ENCODE assay signal across 1 cellular context in the genomic region with DNA sequence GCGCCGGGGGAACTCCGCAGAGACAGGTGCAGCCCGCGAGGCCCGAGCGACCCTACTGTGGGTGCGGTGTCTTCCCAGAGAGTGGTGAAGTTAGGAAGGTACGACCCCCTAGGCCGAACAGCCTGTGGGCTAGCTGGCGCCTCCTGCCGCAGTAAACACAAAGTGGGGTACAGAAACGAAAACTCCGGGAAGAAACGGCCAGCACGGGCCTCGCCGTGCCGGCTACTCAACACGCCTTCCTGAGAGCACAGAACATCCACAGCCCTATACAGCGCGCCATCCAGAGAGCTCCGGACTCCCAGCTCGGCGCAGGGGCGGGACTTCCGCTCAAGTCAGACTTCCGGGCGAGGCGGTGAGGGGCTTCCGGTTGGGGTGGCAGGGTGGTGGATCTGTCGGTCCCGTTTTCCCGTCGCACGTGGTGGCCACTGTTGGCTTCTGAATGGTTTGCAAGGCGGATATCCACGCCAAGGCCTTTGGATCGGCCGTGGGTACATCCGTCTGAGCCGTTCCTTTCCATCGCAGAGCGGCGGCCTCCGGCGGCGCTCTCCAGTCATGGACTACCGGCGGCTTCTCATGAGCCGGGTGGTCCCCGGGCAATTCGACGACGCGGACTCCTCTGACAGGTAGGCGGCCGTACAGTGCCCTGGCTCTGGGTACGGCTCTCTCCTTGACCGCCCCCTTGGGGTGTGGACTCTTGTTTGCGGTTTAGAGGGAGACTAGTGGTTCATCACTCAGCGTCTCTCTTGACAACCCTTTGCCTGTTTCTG.
TF ChIP-seq lines count a peak whose summit lies in the region.

Gene CAGE1 (minus strand): TSS at position 292 of the 767 bp plus-strand sequence. CDS start 2,569 bp downstream, outside the sequence.
Gene RIOK1 (plus strand): TSS at position 358 of the 767 bp plus-strand sequence. CDS start 195 bp downstream, at position 553.

TF ChIP-seq in HepG2, 621 proteins besides CTCF, POLR2A, EP300 and RAD21 (continued from another document and continues in another):
- TF ChIP-seq, protein P1, sequence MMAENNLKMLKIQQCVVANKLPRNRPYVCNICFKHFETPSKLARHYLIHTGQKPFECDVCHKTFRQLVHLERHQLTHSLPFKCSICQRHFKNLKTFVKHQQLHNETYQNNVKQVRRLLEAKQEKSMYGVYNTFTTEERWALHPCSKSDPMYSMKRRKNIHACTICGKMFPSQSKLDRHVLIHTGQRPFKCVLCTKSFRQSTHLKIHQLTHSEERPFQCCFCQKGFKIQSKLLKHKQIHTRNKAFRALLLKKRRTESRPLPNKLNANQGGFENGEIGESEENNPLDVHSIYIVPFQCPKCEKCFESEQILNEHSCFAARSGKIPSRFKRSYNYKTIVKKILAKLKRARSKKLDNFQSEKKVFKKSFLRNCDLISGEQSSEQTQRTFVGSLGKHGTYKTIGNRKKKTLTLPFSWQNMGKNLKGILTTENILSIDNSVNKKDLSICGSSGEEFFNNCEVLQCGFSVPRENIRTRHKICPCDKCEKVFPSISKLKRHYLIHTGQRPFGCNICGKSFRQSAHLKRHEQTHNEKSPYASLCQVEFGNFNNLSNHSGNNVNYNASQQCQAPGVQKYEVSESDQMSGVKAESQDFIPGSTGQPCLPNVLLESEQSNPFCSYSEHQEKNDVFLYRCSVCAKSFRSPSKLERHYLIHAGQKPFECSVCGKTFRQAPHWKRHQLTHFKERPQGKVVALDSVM (CRISPR knock-in tag; IDR thresholded peaks at IDR 0.05) = peak; percentile 62
- TF ChIP-seq HIVEP1 (CRISPR knock-in tag; IDR thresholded peaks at IDR 0.05) (peak; percentile 99), SP1 (IDR thresholded peaks at IDR 0.05) (no peak), SP1 (CRISPR knock-in tag; IDR thresholded peaks at IDR 0.05) (no peak), SKIL (CRISPR knock-in tag; IDR thresholded peaks at IDR 0.05; ENCODE audit: borderline replicate concordance) (peak; percentile 82), DNMT1 (CRISPR knock-in tag; IDR thresholded peaks at IDR 0.05) (no peak; the same call in none of the 2 replicates), ZNF589 (CRISPR knock-in tag; conservative IDR thresholded peaks at IDR 0.05) (peak; percentile 97), ZFP91 (CRISPR knock-in tag; IDR thresholded peaks at IDR 0.05; ENCODE audit: borderline replicate concordance) (peak; percentile 96; the same call in 1 of the 2 replicates), ZNF607 (CRISPR knock-in tag; IDR thresholded peaks at IDR 0.05; ENCODE audit: borderline replicate concordance) (peak; percentile 97), PREB (CRISPR knock-in tag; IDR thresholded peaks at IDR 0.05) (no peak), MED13 (CRISPR knock-in tag; IDR thresholded peaks at IDR 0.05) (peak; percentile 34; the same call in 1 of the 2 replicates), HOXA7 (CRISPR knock-in tag; IDR thresholded peaks at IDR 0.05) (peak; percentile 91; the same call in 1 of the 2 replicates), ZNF430 (CRISPR knock-in tag; IDR thresholded peaks at IDR 0.05) (peak; percentile 98), CREB1 (IDR thresholded peaks at IDR 0.05) (peak; percentile 27), CREB1 (CRISPR knock-in tag; IDR thresholded peaks at IDR 0.05) (peak; percentile 81), RFX1 (IDR thresholded peaks at IDR 0.05) (no peak), MBD4 (IDR thresholded peaks at IDR 0.05; ENCODE audit: borderline replicate concordance, low read length) (no peak), NFKBIZ (CRISPR knock-in tag; IDR thresholded peaks at IDR 0.05) (peak; percentile 31; the same call in 1 of the 2 replicates), E2F1 (CRISPR knock-in tag; IDR thresholded peaks at IDR 0.05) (peak; percentile 33; the same call in 1 of the 2 replicates), DMAP1 (CRISPR knock-in tag; IDR thresholded peaks at IDR 0.05) (peak; percentile 100), GTF2F1 (IDR thresholded peaks at IDR 0.05; ENCODE audit: low read length) (0 out of 2 replicates have a peak, but pooled peaks have one; percentile 15), ZNF354B (CRISPR knock-in tag; IDR thresholded peaks at IDR 0.05) (peak; percentile 81; the same call in 1 of the 2 replicates), ZSCAN30 (CRISPR knock-in tag; IDR thresholded peaks at IDR 0.05) (no peak), GRHL1 (CRISPR knock-in tag; conservative IDR thresholded peaks at IDR 0.05) (peak; percentile 41; the same call in 1 of the 2 replicates), ARNT (IDR thresholded peaks at IDR 0.05) (no peak)
- TF ChIP-seq, protein P2, sequence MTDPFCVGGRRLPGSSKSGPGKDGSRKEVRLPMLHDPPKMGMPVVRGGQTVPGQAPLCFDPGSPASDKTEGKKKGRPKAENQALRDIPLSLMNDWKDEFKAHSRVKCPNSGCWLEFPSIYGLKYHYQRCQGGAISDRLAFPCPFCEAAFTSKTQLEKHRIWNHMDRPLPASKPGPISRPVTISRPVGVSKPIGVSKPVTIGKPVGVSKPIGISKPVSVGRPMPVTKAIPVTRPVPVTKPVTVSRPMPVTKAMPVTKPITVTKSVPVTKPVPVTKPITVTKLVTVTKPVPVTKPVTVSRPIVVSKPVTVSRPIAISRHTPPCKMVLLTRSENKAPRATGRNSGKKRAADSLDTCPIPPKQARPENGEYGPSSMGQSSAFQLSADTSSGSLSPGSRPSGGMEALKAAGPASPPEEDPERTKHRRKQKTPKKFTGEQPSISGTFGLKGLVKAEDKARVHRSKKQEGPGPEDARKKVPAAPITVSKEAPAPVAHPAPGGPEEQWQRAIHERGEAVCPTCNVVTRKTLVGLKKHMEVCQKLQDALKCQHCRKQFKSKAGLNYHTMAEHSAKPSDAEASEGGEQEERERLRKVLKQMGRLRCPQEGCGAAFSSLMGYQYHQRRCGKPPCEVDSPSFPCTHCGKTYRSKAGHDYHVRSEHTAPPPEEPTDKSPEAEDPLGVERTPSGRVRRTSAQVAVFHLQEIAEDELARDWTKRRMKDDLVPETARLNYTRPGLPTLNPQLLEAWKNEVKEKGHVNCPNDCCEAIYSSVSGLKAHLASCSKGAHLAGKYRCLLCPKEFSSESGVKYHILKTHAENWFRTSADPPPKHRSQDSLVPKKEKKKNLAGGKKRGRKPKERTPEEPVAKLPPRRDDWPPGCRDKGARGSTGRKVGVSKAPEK (CRISPR knock-in tag; IDR thresholded peaks at IDR 0.05; ENCODE audit: borderline replicate concordance) = no peak
- TF ChIP-seq, protein P3, sequence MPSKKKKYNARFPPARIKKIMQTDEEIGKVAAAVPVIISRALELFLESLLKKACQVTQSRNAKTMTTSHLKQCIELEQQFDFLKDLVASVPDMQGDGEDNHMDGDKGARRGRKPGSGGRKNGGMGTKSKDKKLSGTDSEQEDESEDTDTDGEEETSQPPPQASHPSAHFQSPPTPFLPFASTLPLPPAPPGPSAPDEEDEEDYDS (CRISPR knock-in tag; IDR thresholded peaks at IDR 0.05) = peak; percentile 80
- TF ChIP-seq, protein P4, sequence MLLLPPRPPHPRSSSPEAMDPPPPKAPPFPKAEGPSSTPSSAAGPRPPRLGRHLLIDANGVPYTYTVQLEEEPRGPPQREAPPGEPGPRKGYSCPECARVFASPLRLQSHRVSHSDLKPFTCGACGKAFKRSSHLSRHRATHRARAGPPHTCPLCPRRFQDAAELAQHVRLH (CRISPR knock-in tag; IDR thresholded peaks at IDR 0.05; ENCODE audit: borderline replicate concordance, low read depth) = peak; percentile 92; the same call in 1 of the 2 replicates
- TF ChIP-seq, protein P5, sequence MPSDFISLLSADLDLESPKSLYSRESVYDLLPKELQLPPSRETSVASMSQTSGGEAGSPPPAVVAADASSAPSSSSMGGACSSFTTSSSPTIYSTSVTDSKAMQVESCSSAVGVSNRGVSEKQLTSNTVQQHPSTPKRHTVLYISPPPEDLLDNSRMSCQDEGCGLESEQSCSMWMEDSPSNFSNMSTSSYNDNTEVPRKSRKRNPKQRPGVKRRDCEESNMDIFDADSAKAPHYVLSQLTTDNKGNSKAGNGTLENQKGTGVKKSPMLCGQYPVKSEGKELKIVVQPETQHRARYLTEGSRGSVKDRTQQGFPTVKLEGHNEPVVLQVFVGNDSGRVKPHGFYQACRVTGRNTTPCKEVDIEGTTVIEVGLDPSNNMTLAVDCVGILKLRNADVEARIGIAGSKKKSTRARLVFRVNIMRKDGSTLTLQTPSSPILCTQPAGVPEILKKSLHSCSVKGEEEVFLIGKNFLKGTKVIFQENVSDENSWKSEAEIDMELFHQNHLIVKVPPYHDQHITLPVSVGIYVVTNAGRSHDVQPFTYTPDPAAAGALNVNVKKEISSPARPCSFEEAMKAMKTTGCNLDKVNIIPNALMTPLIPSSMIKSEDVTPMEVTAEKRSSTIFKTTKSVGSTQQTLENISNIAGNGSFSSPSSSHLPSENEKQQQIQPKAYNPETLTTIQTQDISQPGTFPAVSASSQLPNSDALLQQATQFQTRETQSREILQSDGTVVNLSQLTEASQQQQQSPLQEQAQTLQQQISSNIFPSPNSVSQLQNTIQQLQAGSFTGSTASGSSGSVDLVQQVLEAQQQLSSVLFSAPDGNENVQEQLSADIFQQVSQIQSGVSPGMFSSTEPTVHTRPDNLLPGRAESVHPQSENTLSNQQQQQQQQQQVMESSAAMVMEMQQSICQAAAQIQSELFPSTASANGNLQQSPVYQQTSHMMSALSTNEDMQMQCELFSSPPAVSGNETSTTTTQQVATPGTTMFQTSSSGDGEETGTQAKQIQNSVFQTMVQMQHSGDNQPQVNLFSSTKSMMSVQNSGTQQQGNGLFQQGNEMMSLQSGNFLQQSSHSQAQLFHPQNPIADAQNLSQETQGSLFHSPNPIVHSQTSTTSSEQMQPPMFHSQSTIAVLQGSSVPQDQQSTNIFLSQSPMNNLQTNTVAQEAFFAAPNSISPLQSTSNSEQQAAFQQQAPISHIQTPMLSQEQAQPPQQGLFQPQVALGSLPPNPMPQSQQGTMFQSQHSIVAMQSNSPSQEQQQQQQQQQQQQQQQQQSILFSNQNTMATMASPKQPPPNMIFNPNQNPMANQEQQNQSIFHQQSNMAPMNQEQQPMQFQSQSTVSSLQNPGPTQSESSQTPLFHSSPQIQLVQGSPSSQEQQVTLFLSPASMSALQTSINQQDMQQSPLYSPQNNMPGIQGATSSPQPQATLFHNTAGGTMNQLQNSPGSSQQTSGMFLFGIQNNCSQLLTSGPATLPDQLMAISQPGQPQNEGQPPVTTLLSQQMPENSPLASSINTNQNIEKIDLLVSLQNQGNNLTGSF (CRISPR knock-in tag; IDR thresholded peaks at IDR 0.05) = peak; percentile 50
